In the genomic region with DNA sequence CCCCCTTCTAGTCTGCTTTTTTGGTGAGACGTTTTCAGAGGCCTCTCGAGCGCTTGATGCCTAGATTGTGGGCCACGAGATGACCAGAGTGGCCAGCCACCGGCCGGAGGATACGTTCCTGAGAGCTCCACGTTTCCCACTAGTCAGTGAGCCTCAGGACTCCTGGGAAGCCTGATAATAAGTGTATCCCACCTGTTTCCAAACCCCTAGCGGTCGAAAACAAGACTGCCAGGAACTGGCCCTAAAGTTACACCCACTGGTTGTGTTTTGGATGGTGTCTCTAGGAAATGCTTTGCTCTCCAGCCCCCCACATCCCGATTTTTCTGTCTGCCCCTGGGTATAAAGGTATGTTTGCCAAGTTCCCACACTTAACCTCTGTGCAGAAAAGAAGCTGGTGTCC, we compare ENCODE assay signal across 11 cellular contexts. TPM values are rescaled to one million over a fixed set of nuclear protein-coding genes. Genes with fewer than 3 reads are reported as not detected.
DNase-seq lines count a peak whose midpoint lies in the region; ATAC-seq and TF ChIP-seq lines count a peak whose summit lies in the region.
"Had no signal": no experiment of that assay in that cellular context is flagged by ENCODE, and none has a peak within 500 bp of the region (broad histone marks: within the 10 kb centered on the region; RNA-seq: fewer than 3 reads in every experiment).

No MANE protein-coding gene starts in this region.

- no peak overlapping the region for H3K4me3 Mint-ChIP-seq in activated naive CD4-positive, alpha-beta T cell treated with anti-CD3 and anti-CD28 coated beads, Interleukin-2, amount 50 U/mL, for 24 hours

- no peak overlapping the region for H3K4me3 ChIP-seq in RWPE2 (ENCODE audit: severe bottlenecking)
- H3K4me3 ChIP-seq in testis: no peak overlapping the region

- H3K27me3 Mint-ChIP-seq in activated naive CD4-positive, alpha-beta T cell treated with anti-CD3 and anti-CD28 coated beads, Interleukin-2, amount 50 U/mL, for 24 hours: no peaks in the 10 kb centered on the region

- peak; percentile 56; the same call in 1 of the 3 replicates for ATAC-seq in RWPE2 (ENCODE audit: low read depth)
- no peak for ATAC-seq in foreskin keratinocyte
- ATAC-seq in HG02840 (IDR thresholded peaks at IDR 0.05; ENCODE audit: low FRiP score, unreplicated experiment): no peak
- ATAC-seq in HG03571 (IDR thresholded peaks at IDR 0.05; ENCODE audit: unreplicated experiment): no peak
- ATAC-seq in GM18505 (IDR thresholded peaks at IDR 0.05; ENCODE audit: unreplicated experiment): no peak

- peaks cover 12% of the 10 kb centered on the region for H3K4me1 Mint-ChIP-seq in activated naive CD4-positive, alpha-beta T cell treated with anti-CD3 and anti-CD28 coated beads, Interleukin-2, amount 50 U/mL, for 24 hours

- no peak for DNase-seq in activated naive CD4-positive, alpha-beta T cell (lab: John Stamatoyannopoulos, UW)
- DNase-seq in RWPE2 (ENCODE audit: low spot score) (no peak), foreskin keratinocyte (no peak), testis (peak; percentile 15)
- DNase-seq: AML-193, NCI-H2081 treated with DMSO at 0.1 percent for 48 hours, T-helper 1 cell had no signal

- H3K36me3 Mint-ChIP-seq in activated naive CD4-positive, alpha-beta T cell treated with anti-CD3 and anti-CD28 coated beads, Interleukin-2, amount 50 U/mL, for 24 hours: no peaks in the 10 kb centered on the region

- TF ChIP-seq CTCF in RWPE2 (IDR thresholded peaks at IDR 0.05; ENCODE audit: poor library complexity, severe bottlenecking): peak; percentile 22
- peak; percentile 32 for TF ChIP-seq CTCF in foreskin keratinocyte (conservative IDR thresholded peaks at IDR 0.05)
- peak in 1 of 3 experiments; percentile 23 for TF ChIP-seq CTCF in testis (IDR thresholded peaks at IDR 0.05)

- no peaks in the 10 kb centered on the region for H3K27me3 ChIP-seq in RWPE2 (ENCODE audit: insufficient read depth, poor library complexity, severe bottlenecking)
- no peaks in the 10 kb centered on the region for H3K27me3 ChIP-seq in foreskin keratinocyte
- no peaks in the 10 kb centered on the region for H3K27me3 ChIP-seq in testis

- H3K9me3 ChIP-seq in RWPE2 (ENCODE audit: severe bottlenecking) (no peaks in the 10 kb centered on the region), testis (no peaks in the 10 kb centered on the region)

- 39 to 60% methylated on average over 9 to 11 of the region's 11 CpGs for WGBS in testis, 2 donors

- no peaks in the 10 kb centered on the region for H3K36me3 ChIP-seq in RWPE2 (ENCODE audit: low read depth)
- H3K36me3 ChIP-seq in testis (ENCODE audit: low read depth, missing control alignments): no peaks in the 10 kb centered on the region

- intact Hi-C loops in testis (cut with DNase I; ENCODE audit: low total_unique reads): no loop called here

- no peaks in the 10 kb centered on the region for H3K9me3 Mint-ChIP-seq in activated naive CD4-positive, alpha-beta T cell treated with anti-CD3 and anti-CD28 coated beads, Interleukin-2, amount 50 U/mL, for 24 hours

- H3K4me1 ChIP-seq in RWPE2 (ENCODE audit: insufficient read depth, poor library complexity, severe bottlenecking): no peaks in the 10 kb centered on the region
- H3K4me1 ChIP-seq in foreskin keratinocyte: no peaks in the 10 kb centered on the region
- no peaks in the 10 kb centered on the region for H3K4me1 ChIP-seq in testis

- peak overlapping the region; percentile 30 for H3K27ac Mint-ChIP-seq in activated naive CD4-positive, alpha-beta T cell treated with anti-CD3 and anti-CD28 coated beads, Interleukin-2, amount 50 U/mL, for 24 hours

- TF ChIP-seq POLR2A in testis (IDR thresholded peaks at IDR 0.05) (no peak), GM18505 (IDR thresholded peaks at IDR 0.05; ENCODE audit: borderline replicate concordance, extremely low read depth, insufficient read depth, insufficient read length) (no peak)

- H3K27ac ChIP-seq in RWPE2 (ENCODE audit: poor library complexity, severe bottlenecking) (no peak overlapping the region), foreskin keratinocyte (no peak overlapping the region), testis (no peak overlapping the region)

RNA-seq across cellular contexts. Expression of a gene that starts 4.6 kb away (rescaled TPM):
- total RNA-seq in foreskin keratinocyte (not detected in 2 replicates), testis (not detected)
- polyA plus RNA-seq in foreskin keratinocyte (not detected in 2 replicates), testis (ENCODE audit: insufficient read depth, low read depth, low replicate concordance) (not detected)

RNA-seq across cellular contexts. Expression of a gene that starts 31.0 kb away (rescaled TPM):
- total RNA-seq in foreskin keratinocyte (not detected in 2 replicates), testis (10 to 100 TPM; 11.6 to 24.6 TPM)
- polyA plus RNA-seq in foreskin keratinocyte (not detected in 2 replicates), testis (ENCODE audit: insufficient read depth, low read depth, low replicate concordance) (29.3 TPM)

Comparison
In these comparisons a context has a peak if more than half of its experiments do, and no peak if none do; other contexts are left out.
1. RNA of a gene that starts 31.0 kb away (total RNA-seq): 11.6 to 24.6 TPM in testis; not detected in foreskin keratinocyte; every median in the first group is over 10 times any median in the second.